10 cellular contexts compared by ENCODE assay signal in the genomic region with DNA sequence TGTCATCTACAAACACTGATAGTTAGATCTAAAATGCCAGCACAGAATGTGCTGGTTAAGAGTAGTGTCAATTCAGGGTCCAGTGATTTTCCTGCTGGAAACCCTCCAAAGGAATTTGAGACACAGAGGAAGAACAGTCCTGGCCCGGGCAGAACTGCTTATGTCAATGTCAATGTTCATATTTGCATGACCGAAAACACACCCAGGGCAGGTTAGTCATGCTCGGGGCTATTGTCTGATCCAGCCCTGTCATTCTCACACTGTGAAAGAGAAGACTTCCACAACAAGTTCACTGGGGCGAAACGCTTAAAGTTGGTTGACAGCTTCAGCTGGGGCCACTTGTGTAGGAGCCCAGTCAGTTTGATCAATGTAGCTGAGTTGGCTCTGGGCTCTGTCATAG.
DNase-seq lines count a peak whose midpoint lies in the region; ATAC-seq and TF ChIP-seq lines count a peak whose summit lies in the region.
"Had no signal": no experiment of that assay in that cellular context is flagged by ENCODE, and none has a peak within 500 bp of the region (broad histone marks: within the 10 kb centered on the region; RNA-seq: fewer than 3 reads in every experiment).

No MANE protein-coding gene starts in this region.

- no peaks in the 10 kb centered on the region for H3K9me3 ChIP-seq in PC-9 (ENCODE audit: insufficient read depth, low read depth)
- H3K9me3 ChIP-seq in left ventricle myocardium inferior (replicated peaks), result no peaks in the 10 kb centered on the region

- H3K79me2 ChIP-seq in PC-9 (ENCODE audit: low read depth), result no peaks in the 10 kb centered on the region

- no peaks in the 10 kb centered on the region for H3K9me3 Mint-ChIP-seq in nephron
- peaks cover 0 to 5% of the 10 kb centered on the region in 2 donors for H3K9me3 Mint-ChIP-seq in activated naive CD4-positive, alpha-beta T cell treated with anti-CD3 and anti-CD28 coated beads, Interleukin-2, amount 50 U/mL, for 72 hours
- H3K9me3 Mint-ChIP-seq: activated naive CD4-positive, alpha-beta T cell treated with anti-CD3 and anti-CD28 coated beads, Interleukin-2, amount 50 U/mL, for 24 hours had no signal

- H3K4me2 ChIP-seq in PC-9, result no peak overlapping the region

- peak; percentile 91 for ATAC-seq in GM18868 (IDR thresholded peaks at IDR 0.05; ENCODE audit: unreplicated experiment)
- ATAC-seq in HG02970 (IDR thresholded peaks at IDR 0.05; ENCODE audit: low FRiP score, unreplicated experiment), result peak; percentile 76
- ATAC-seq in activated naive CD4-positive, alpha-beta T cell treated with anti-CD3 and anti-CD28 coated beads, Interleukin-2, amount 50 U/mL, for 72 hours, result no peak

- no peaks in the 10 kb centered on the region for H3K27me3 ChIP-seq in PC-9 (ENCODE audit: insufficient read depth, low read depth)
- peaks cover 30% of the 10 kb centered on the region for H3K27me3 ChIP-seq in left ventricle myocardium inferior (ENCODE audit: low read depth)

- no peak overlapping the region for H2AFZ ChIP-seq in PC-9

- no peak for TF ChIP-seq CTCF in PC-9 (conservative IDR thresholded peaks at IDR 0.05)
- no peak for TF ChIP-seq CTCF in nephron (IDR thresholded peaks at IDR 0.05; ENCODE audit: unreplicated experiment in 3 of 3)
- TF ChIP-seq CTCF in left ventricle myocardium inferior (IDR thresholded peaks at IDR 0.05; ENCODE audit: borderline replicate concordance), result no peak

- intact Hi-C loops in PC-9 (cut with micrococcal nuclease; ENCODE audit: unreplicated experiment), result loop anchor here (1.0 to 5.0 kb wide), 2 partner anchors 33 to 219 kb away; no protein-coding TSS in a partner anchor
- intact Hi-C loops in left ventricle myocardium inferior (cut with micrococcal nuclease), result no loop called here

- H3K27ac ChIP-seq in PC-9 (no peak overlapping the region), left ventricle myocardium inferior (replicated peaks) (no peak overlapping the region)
- H3K27ac ChIP-seq: HL-60 had no signal

- H3K4me3 ChIP-seq in PC-9, result no peak overlapping the region
- H3K4me3 ChIP-seq in left ventricle myocardium inferior, result no peak overlapping the region

- H3K9me2 ChIP-seq in PC-9 (ENCODE audit: insufficient read depth), result no peaks in the 10 kb centered on the region

- H3K27ac Mint-ChIP-seq in nephron, result peak overlapping the region; percentile 27 to 50 (median 34)
- H3K27ac Mint-ChIP-seq in activated naive CD4-positive, alpha-beta T cell treated with anti-CD3 and anti-CD28 coated beads, Interleukin-2, amount 50 U/mL, for 72 hours, result no peak overlapping the region
- H3K27ac Mint-ChIP-seq: activated naive CD4-positive, alpha-beta T cell treated with anti-CD3 and anti-CD28 coated beads, Interleukin-2, amount 50 U/mL, for 24 hours had no signal

- H3K36me3 ChIP-seq in PC-9 (ENCODE audit: low read depth), result no peaks in the 10 kb centered on the region
- no peaks in the 10 kb centered on the region for H3K36me3 ChIP-seq in left ventricle myocardium inferior

- peaks cover 15% of the 10 kb centered on the region; the same call in 1 of the 2 replicates for H3F3A ChIP-seq in PC-9 (ENCODE audit: insufficient read depth, low read depth)

- no peaks in the 10 kb centered on the region for H3K36me3 Mint-ChIP-seq in nephron (ENCODE audit: low read depth)
- no peaks in the 10 kb centered on the region for H3K36me3 Mint-ChIP-seq in activated naive CD4-positive, alpha-beta T cell treated with anti-CD3 and anti-CD28 coated beads, Interleukin-2, amount 50 U/mL, for 72 hours
- H3K36me3 Mint-ChIP-seq: activated naive CD4-positive, alpha-beta T cell treated with anti-CD3 and anti-CD28 coated beads, Interleukin-2, amount 50 U/mL, for 24 hours had no signal

- H3K27me3 Mint-ChIP-seq in nephron (ENCODE audit: low read depth), result no peaks in the 10 kb centered on the region
- H3K27me3 Mint-ChIP-seq: activated naive CD4-positive, alpha-beta T cell treated with anti-CD3 and anti-CD28 coated beads, Interleukin-2, amount 50 U/mL, for 24 hours had no signal

- H3K4me1 ChIP-seq in PC-9 (replicated peaks; ENCODE audit: insufficient read depth), result peaks cover 24% of the 10 kb centered on the region
- H3K4me1 ChIP-seq in left ventricle myocardium inferior, result no peaks in the 10 kb centered on the region

- no peaks in the 10 kb centered on the region for H4K20me1 ChIP-seq in PC-9 (ENCODE audit: insufficient read depth)

- no peak overlapping the region for H3K4me3 Mint-ChIP-seq in nephron
- H3K4me3 Mint-ChIP-seq: activated naive CD4-positive, alpha-beta T cell treated with anti-CD3 and anti-CD28 coated beads, Interleukin-2, amount 50 U/mL, for 24 hours had no signal

- POLR2A ChIA-PET in PC-9 (lab: Charles Lee; ENCODE audit: unreplicated experiment), result interaction anchor here (0.5 kb wide), 1 partner anchor 243 kb away, joined by 3 read pairs; no protein-coding TSS in a partner anchor

- CTCF ChIA-PET in PC-9 (lab: Charles Lee), result no interaction called here

- H3K4me1 Mint-ChIP-seq in nephron, result peaks cover 23% of the 10 kb centered on the region
- H3K4me1 Mint-ChIP-seq: activated naive CD4-positive, alpha-beta T cell treated with anti-CD3 and anti-CD28 coated beads, Interleukin-2, amount 50 U/mL, for 24 hours had no signal

- BruUV-seq in PC-9 (replicated peaks; lab: Mats Ljungman, UMichigan), result no TSS peak

- peak; percentile 57 to 72 for DNase-seq in PC-9
- DNase-seq in activated naive CD4-positive, alpha-beta T cell treated with anti-CD3 and anti-CD28 coated beads, Interleukin-2, amount 50 U/mL, for 72 hours (ENCODE audit: low spot score in 2 of 2), result no peak
- DNase-seq in cerebellar nuclear complex (lab: John Stamatoyannopoulos, UW), result no peak
- no peak for DNase-seq in NCI-H2171 treated with DMSO at 0.1 percent for 48 hours (lab: John Stamatoyannopoulos, UW)
- DNase-seq in left ventricle myocardium inferior, result no peak

Comparison
In these comparisons a context has a peak if more than half of its experiments do, and no peak if none do; other contexts are left out.
1. ATAC-seq: peak in GM18868 (single experiment) and HG02970 (single experiment); none in activated naive CD4-positive, alpha-beta T cell treated with anti-CD3 and anti-CD28 coated beads, Interleukin-2, amount 50 U/mL, for 72 hours (0 of 2).
2. DNase-seq: peak in PC-9 (2 of 2); none in activated naive CD4-positive, alpha-beta T cell treated with anti-CD3 and anti-CD28 coated beads, Interleukin-2, amount 50 U/mL, for 72 hours (0 of 2), cerebellar nuclear complex (0 of 2), NCI-H2171 treated with DMSO at 0.1 percent for 48 hours (single experiment) and left ventricle myocardium inferior (single experiment).
3. H3K27ac Mint-ChIP-seq: peak in nephron (3 of 3); none in activated naive CD4-positive, alpha-beta T cell treated with anti-CD3 and anti-CD28 coated beads, Interleukin-2, amount 50 U/mL, for 72 hours (0 of 2).